7 cellular contexts compared by ENCODE assay signal in genomic region chr19:19488041-19488874, GRCh38. TPM values are rescaled to one million over a fixed set of nuclear protein-coding genes. Genes with fewer than 3 reads are reported as not detected.
DNase-seq lines count a peak whose midpoint lies in the region; ATAC-seq and TF ChIP-seq lines count a peak whose summit lies in the region.
"Had no signal": no experiment of that assay in that cellular context is flagged by ENCODE, and none has a peak within 500 bp of the region (broad histone marks: within the 10 kb centered on the region; RNA-seq: fewer than 3 reads in every experiment).

No MANE protein-coding gene starts in this region.

- peak overlapping the region; percentile 43 for H3K4me3 Mint-ChIP-seq in activated CD4-positive, alpha-beta T cell treated with anti-CD3 and anti-CD28 coated beads for 36 hours

- CTCF ChIA-PET in activated CD4-positive, alpha-beta T cell treated with anti-CD3 and anti-CD28 coated beads for 36 hours (lab: Charles Lee) = interaction anchor here (0.6 to 6.9 kb wide), 9 partner anchors 7 to 124 kb away, joined by 3 to 123 read pairs (median 5); partner anchors contain the start of gene GATAD2A

- no peak for DNase-seq in activated CD4-positive, alpha-beta T cell treated with anti-CD3 and anti-CD28 coated beads for 36 hours
- no peak for DNase-seq in activated CD4-positive, alpha-beta T cell treated with anti-CD3 and anti-CD28 coated beads for 4 hours
- DNase-seq in fibroblast of villous mesenchyme (ENCODE audit: low read depth) = peak; percentile 49
- DNase-seq in effector CD8-positive, alpha-beta T cell (lab: John Stamatoyannopoulos, UW) = no peak
- DNase-seq: NCI-H748 treated with DMSO at 0.1 percent for 48 hours had no signal

- H3K9me3 Mint-ChIP-seq in activated CD4-positive, alpha-beta T cell treated with anti-CD3 and anti-CD28 coated beads for 36 hours (ENCODE audit: low read depth) = no peaks in the 10 kb centered on the region

- H3K27ac Mint-ChIP-seq in activated CD4-positive, alpha-beta T cell treated with anti-CD3 and anti-CD28 coated beads for 36 hours = peak overlapping the region; percentile 97

- peaks cover 10% of the 10 kb centered on the region for H3K36me3 Mint-ChIP-seq in activated CD4-positive, alpha-beta T cell treated with anti-CD3 and anti-CD28 coated beads for 36 hours (ENCODE audit: low read depth)

- POLR2A ChIA-PET in activated CD4-positive, alpha-beta T cell treated with anti-CD3 and anti-CD28 coated beads for 36 hours (lab: Charles Lee) = interaction anchor here (0.6 to 1.9 kb wide), 5 partner anchors 28 to 285 kb away, joined by 3 to 7 read pairs (median 4); partner anchors contain the start of genes GATAD2A, NDUFA13, NR2C2AP and TSSK6

- H3K27ac ChIP-seq in temporal lobe (ENCODE audit: low read depth, low read length) = peak overlapping the region; percentile 75

- peaks cover 54% of the 10 kb centered on the region for H3K4me1 Mint-ChIP-seq in activated CD4-positive, alpha-beta T cell treated with anti-CD3 and anti-CD28 coated beads for 36 hours

- intact Hi-C loops in activated CD4-positive, alpha-beta T cell treated with anti-CD3 and anti-CD28 coated beads for 36 hours (cut with DNase I, micrococcal nuclease) = loop anchor here in 1 of 2 experiments (2.0 kb wide), 1 partner anchor 29 kb away; no protein-coding TSS in a partner anchor

- no peak overlapping the region for H3K4me3 ChIP-seq in fibroblast of villous mesenchyme (ENCODE audit: low read depth, low read length)

- H3K27me3 Mint-ChIP-seq in activated CD4-positive, alpha-beta T cell treated with anti-CD3 and anti-CD28 coated beads for 36 hours = no peaks in the 10 kb centered on the region

- no peak for ATAC-seq in activated CD4-positive, alpha-beta T cell treated with anti-CD3 and anti-CD28 coated beads for 36 hours
- no peak for ATAC-seq in HG02571 (IDR thresholded peaks at IDR 0.05; ENCODE audit: unreplicated experiment)

- no peak for TF ChIP-seq CTCF in fibroblast of villous mesenchyme (IDR thresholded peaks at IDR 0.05; ENCODE audit: insufficient read depth, low read depth, low read length)

RNA-seq across cellular contexts. Expression of gene TSSK6, which starts 27.1 kb away (rescaled TPM):
- total RNA-seq in activated CD4-positive, alpha-beta T cell treated with anti-CD3 and anti-CD28 coated beads for 36 hours = 1 to 10 TPM; 3.8 to 4.4 TPM
- total RNA-seq in fibroblast of villous mesenchyme = 1.3 and 2.3 TPM in 2 replicates
- 1.2 TPM for total RNA-seq in temporal lobe

RNA-seq across cellular contexts. Expression of gene NDUFA13, which starts 27.8 kb away (rescaled TPM):
- 100 to 1,000 TPM; 310 to 323 TPM for total RNA-seq in activated CD4-positive, alpha-beta T cell treated with anti-CD3 and anti-CD28 coated beads for 36 hours
- total RNA-seq in fibroblast of villous mesenchyme = 199 and 205 TPM in 2 replicates
- total RNA-seq in temporal lobe = 40.8 TPM

RNA-seq across cellular contexts. Expression of gene YJEFN3, which starts 40.5 kb away (rescaled TPM):
- 10 to 100 TPM; 10.7 to 11.4 TPM for total RNA-seq in activated CD4-positive, alpha-beta T cell treated with anti-CD3 and anti-CD28 coated beads for 36 hours
- 0.43 and 0.64 TPM in 2 replicates for total RNA-seq in fibroblast of villous mesenchyme
- 3.0 TPM for total RNA-seq in temporal lobe

RNA-seq across cellular contexts. Expression of gene CILP2, which starts 49.8 kb away (rescaled TPM):
- under 1 TPM; 0.19 to 0.27 TPM for total RNA-seq in activated CD4-positive, alpha-beta T cell treated with anti-CD3 and anti-CD28 coated beads for 36 hours
- total RNA-seq in fibroblast of villous mesenchyme (under 0.01 and 0.43 TPM in 2 replicates), temporal lobe (0.98 TPM)
